In genomic region chr7:111103678-111104274, GRCh38 we compare ENCODE assay signal across 10 cellular contexts. TPM values are rescaled to one million over a fixed set of nuclear protein-coding genes. Genes with fewer than 3 reads are reported as not detected.
A peak's percentile ranks its signal among the peaks of the same experiment; 100 is the strongest.
DNase-seq lines count a peak whose midpoint lies in the region; ATAC-seq and TF ChIP-seq lines count a peak whose summit lies in the region.
"Had no signal": no experiment of that assay in that cellular context is flagged by ENCODE, and none has a peak within 500 bp of the region (broad histone marks: within the 10 kb centered on the region; RNA-seq: fewer than 3 reads in every experiment).

No MANE protein-coding gene starts in this region.

- H3K4me1 ChIP-seq in tibial artery = peaks cover 0 to 18% (median 0%) of the 10 kb centered on the region in 4 donors

- CTCF ChIA-PET in activated naive CD4-positive, alpha-beta T cell treated with anti-CD3 and anti-CD28 coated beads for 36 hours (lab: Charles Lee) = no interaction called here

- no peaks in the 10 kb centered on the region for H3K27me3 ChIP-seq in tibial artery

- no peaks in the 10 kb centered on the region for H3K27me3 Mint-ChIP-seq in activated naive CD4-positive, alpha-beta T cell treated with anti-CD3 and anti-CD28 coated beads for 36 hours (ENCODE audit: low read depth)
- H3K27me3 Mint-ChIP-seq in stimulated activated naive CD8-positive, alpha-beta T cell treated with anti-CD3 and anti-CD28 coated beads, Interleukin-15, amount 100 ng/mL, for 72 hours = no peaks in the 10 kb centered on the region

- peak; percentile 37 for DNase-seq in activated naive CD4-positive, alpha-beta T cell treated with anti-CD3 and anti-CD28 coated beads for 36 hours
- DNase-seq in activated naive CD4-positive, alpha-beta T cell treated with Interleukin-2 at 50 U/mL for 16 hours = no peak
- no peak for DNase-seq in stimulated activated naive CD8-positive, alpha-beta T cell treated with anti-CD3 and anti-CD28 coated beads, Interleukin-15, amount 100 ng/mL, for 72 hours
- DNase-seq in tibial artery (no peak), NCI-H2107 treated with DMSO at 0.1 percent for 48 hours (lab: John Stamatoyannopoulos, UW; ENCODE audit: unreplicated experiment) (no peak), NCI-H345 (lab: John Stamatoyannopoulos, UW) (no peak)
- DNase-seq: endodermal cell; stimulated activated naive CD4-positive, alpha-beta T cell had no signal

- peak overlapping the region; percentile 41 for H3K27ac Mint-ChIP-seq in activated naive CD4-positive, alpha-beta T cell treated with anti-CD3 and anti-CD28 coated beads for 36 hours
- H3K27ac Mint-ChIP-seq in stimulated activated naive CD8-positive, alpha-beta T cell treated with anti-CD3 and anti-CD28 coated beads, Interleukin-15, amount 100 ng/mL, for 72 hours = peak overlapping the region; percentile 34 to 96
- H3K27ac Mint-ChIP-seq: endodermal cell had no signal

- no peak overlapping the region for H3K4me3 ChIP-seq in tibial artery

- intact Hi-C loops in activated naive CD4-positive, alpha-beta T cell treated with anti-CD3 and anti-CD28 coated beads for 36 hours (cut with micrococcal nuclease) = loop anchor here (2.0 kb wide), 1 partner anchor 21 kb away; no protein-coding TSS in a partner anchor
- intact Hi-C loops in tibial artery (cut with DNase I; ENCODE audit: low total_unique reads) = no loop called here

- H3K4me1 Mint-ChIP-seq in activated naive CD4-positive, alpha-beta T cell treated with anti-CD3 and anti-CD28 coated beads for 36 hours (ENCODE audit: low read depth) = peaks cover 63% of the 10 kb centered on the region
- peaks cover 81% of the 10 kb centered on the region for H3K4me1 Mint-ChIP-seq in stimulated activated naive CD8-positive, alpha-beta T cell treated with anti-CD3 and anti-CD28 coated beads, Interleukin-15, amount 100 ng/mL, for 72 hours

- no peak overlapping the region for H3K4me3 Mint-ChIP-seq in activated naive CD4-positive, alpha-beta T cell treated with anti-CD3 and anti-CD28 coated beads for 36 hours
- peak overlapping the region; percentile 41 to 83 for H3K4me3 Mint-ChIP-seq in stimulated activated naive CD8-positive, alpha-beta T cell treated with anti-CD3 and anti-CD28 coated beads, Interleukin-15, amount 100 ng/mL, for 72 hours
- H3K4me3 Mint-ChIP-seq: endodermal cell had no signal

- H3K27ac ChIP-seq in tibial artery = no peak overlapping the region

- H3K36me3 Mint-ChIP-seq in activated naive CD4-positive, alpha-beta T cell treated with anti-CD3 and anti-CD28 coated beads for 36 hours (ENCODE audit: low read depth) = peaks cover 26% of the 10 kb centered on the region

- ATAC-seq in HG02571 (IDR thresholded peaks at IDR 0.05; ENCODE audit: unreplicated experiment) = peak; percentile 66
- peak; percentile 53 for ATAC-seq in HG03457 (IDR thresholded peaks at IDR 0.05; ENCODE audit: unreplicated experiment)
- peak; percentile 71 for ATAC-seq in stimulated activated naive CD8-positive, alpha-beta T cell treated with anti-CD3 and anti-CD28 coated beads, Interleukin-15, amount 100 ng/mL, for 72 hours

- no peaks in the 10 kb centered on the region for H3K9me3 ChIP-seq in tibial artery

- no peaks in the 10 kb centered on the region for H3K9me3 Mint-ChIP-seq in activated naive CD4-positive, alpha-beta T cell treated with anti-CD3 and anti-CD28 coated beads for 36 hours
- no peaks in the 10 kb centered on the region for H3K9me3 Mint-ChIP-seq in stimulated activated naive CD8-positive, alpha-beta T cell treated with anti-CD3 and anti-CD28 coated beads, Interleukin-15, amount 100 ng/mL, for 72 hours
- H3K9me3 Mint-ChIP-seq: endodermal cell had no signal

- no peaks in the 10 kb centered on the region for H3K36me3 ChIP-seq in tibial artery

- no peak for TF ChIP-seq CTCF in tibial artery (IDR thresholded peaks at IDR 0.05)

RNA-seq across cellular contexts. Expression of gene LRRN3, which starts 12.8 kb away (rescaled TPM):
- 1 to 10 TPM; 5.4 to 5.8 TPM for total RNA-seq in activated naive CD4-positive, alpha-beta T cell treated with anti-CD3 and anti-CD28 coated beads for 36 hours
